1 cellular context compared by ENCODE assay signal in the genomic region with DNA sequence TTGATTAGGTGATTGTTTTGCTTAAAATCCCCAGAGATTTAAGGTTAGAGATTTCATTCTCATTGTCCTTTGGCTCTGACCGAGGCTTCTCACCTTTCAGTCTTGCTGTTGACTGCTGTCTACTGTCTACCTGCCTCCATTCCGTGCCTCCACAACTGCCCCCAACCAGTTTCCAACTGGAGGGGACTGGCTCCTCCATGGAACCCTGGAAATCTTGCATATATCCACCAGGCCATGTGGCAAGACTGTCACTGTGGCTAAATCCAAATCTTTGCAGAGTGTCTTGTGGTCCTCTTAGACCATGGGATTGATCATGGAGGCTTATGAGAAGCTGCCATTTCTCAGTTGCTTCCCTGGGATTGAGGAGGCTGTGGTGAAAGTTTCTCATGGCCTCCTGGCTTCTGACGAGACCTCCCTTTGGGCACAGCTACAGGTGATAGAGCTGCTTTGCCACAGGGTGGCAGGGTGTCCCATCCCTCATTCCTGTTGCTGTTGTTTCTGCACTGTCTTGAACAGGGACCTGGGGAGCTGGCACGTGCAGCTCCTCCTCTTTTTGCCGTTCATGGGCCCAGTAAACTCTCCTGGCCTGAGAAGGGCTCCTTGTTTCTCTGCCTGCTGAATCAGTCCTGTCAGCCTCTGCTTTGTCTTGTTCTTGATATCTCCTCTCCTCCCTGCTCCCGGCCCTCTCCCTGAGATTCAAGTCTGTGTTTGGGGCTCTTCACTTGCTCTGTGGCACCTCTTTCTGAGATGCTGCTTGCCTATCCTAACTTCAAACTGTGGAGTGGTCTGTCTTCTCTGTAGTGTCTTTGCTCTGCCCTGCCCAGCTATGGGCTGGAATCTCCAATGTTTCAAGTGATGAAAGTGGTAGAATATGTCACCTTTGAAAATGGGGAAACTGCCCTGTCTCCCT.
TF ChIP-seq lines count a peak whose summit lies in the region.

No MANE protein-coding gene starts in this region.

TF ChIP-seq in SK-N-SH, 30 proteins besides CTCF, POLR2A, EP300 and RAD21 (continued from another document):
- TF ChIP-seq FOSL2 (IDR thresholded peaks at IDR 0.05; ENCODE audit: borderline replicate concordance, low read depth) (no peak), GABPA (IDR thresholded peaks at IDR 0.05; ENCODE audit: low read depth) (no peak), YY1 (IDR thresholded peaks at IDR 0.05; ENCODE audit: low read depth) (no peak), SIN3A (IDR thresholded peaks at IDR 0.05; ENCODE audit: borderline replicate concordance, low read depth, low read length) (no peak), RCOR1 (IDR thresholded peaks at IDR 0.05; ENCODE audit: low read length) (no peak)
- TF ChIP-seq, protein P1, sequence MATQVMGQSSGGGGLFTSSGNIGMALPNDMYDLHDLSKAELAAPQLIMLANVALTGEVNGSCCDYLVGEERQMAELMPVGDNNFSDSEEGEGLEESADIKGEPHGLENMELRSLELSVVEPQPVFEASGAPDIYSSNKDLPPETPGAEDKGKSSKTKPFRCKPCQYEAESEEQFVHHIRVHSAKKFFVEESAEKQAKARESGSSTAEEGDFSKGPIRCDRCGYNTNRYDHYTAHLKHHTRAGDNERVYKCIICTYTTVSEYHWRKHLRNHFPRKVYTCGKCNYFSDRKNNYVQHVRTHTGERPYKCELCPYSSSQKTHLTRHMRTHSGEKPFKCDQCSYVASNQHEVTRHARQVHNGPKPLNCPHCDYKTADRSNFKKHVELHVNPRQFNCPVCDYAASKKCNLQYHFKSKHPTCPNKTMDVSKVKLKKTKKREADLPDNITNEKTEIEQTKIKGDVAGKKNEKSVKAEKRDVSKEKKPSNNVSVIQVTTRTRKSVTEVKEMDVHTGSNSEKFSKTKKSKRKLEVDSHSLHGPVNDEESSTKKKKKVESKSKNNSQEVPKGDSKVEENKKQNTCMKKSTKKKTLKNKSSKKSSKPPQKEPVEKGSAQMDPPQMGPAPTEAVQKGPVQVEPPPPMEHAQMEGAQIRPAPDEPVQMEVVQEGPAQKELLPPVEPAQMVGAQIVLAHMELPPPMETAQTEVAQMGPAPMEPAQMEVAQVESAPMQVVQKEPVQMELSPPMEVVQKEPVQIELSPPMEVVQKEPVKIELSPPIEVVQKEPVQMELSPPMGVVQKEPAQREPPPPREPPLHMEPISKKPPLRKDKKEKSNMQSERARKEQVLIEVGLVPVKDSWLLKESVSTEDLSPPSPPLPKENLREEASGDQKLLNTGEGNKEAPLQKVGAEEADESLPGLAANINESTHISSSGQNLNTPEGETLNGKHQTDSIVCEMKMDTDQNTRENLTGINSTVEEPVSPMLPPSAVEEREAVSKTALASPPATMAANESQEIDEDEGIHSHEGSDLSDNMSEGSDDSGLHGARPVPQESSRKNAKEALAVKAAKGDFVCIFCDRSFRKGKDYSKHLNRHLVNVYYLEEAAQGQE (IDR thresholded peaks at IDR 0.05; ENCODE audit: low read depth, low read length), result no peak
